In genomic region chr20:22575737-22576136, GRCh38 we compare ENCODE assay signal across 22 cellular contexts. TPM values are rescaled to one million over a fixed set of nuclear protein-coding genes. Genes with fewer than 3 reads are reported as not detected.
"Had no signal": no experiment of that assay in that cellular context is flagged by ENCODE, and none has a peak within 500 bp of the region (broad histone marks: within the 10 kb centered on the region; RNA-seq: fewer than 3 reads in every experiment).

No MANE protein-coding gene starts in this region.

- H3K27ac ChIP-seq: psoas muscle had no signal

- H3K27ac Mint-ChIP-seq: activated CD4-positive, alpha-beta T cell treated with anti-CD3 and anti-CD28 coated beads, Interleukin-2, amount 10 ng/mL, durations not matched to agents 24 days and 14 days; activated naive CD4-positive, alpha-beta T cell treated with anti-CD3 and anti-CD28 coated beads, Interleukin-2, amount 50 U/mL, for 24 hours; activated T-helper 2 cell treated with anti-CD3 and anti-CD28 coated beads, Interferon-gamma antibody, Interleukin-2, Interleukin-4, amounts not matched to agents 10 μg/mL and 5 μg/mL and 100 μg/mL, durations not matched to agents 14 hours and 24 hours and 36 hours; brain; effector memory CD8-positive, alpha-beta T cell; natural killer cell; T-cell had no signal

- H3K9me3 Mint-ChIP-seq: activated T-helper 2 cell treated with anti-CD3 and anti-CD28 coated beads, Interferon-gamma antibody, Interleukin-2, Interleukin-4, amounts not matched to agents 10 μg/mL and 5 μg/mL and 100 μg/mL, durations not matched to agents 14 hours and 24 hours and 36 hours; natural killer cell had no signal

- H3K4me3 Mint-ChIP-seq: activated CD4-positive, alpha-beta T cell treated with anti-CD3 and anti-CD28 coated beads, Interleukin-2, amount 10 ng/mL, durations not matched to agents 24 days and 14 days; activated naive CD4-positive, alpha-beta T cell treated with anti-CD3 and anti-CD28 coated beads, Interleukin-2, amount 50 U/mL, for 24 hours; brain; central memory CD8-positive, alpha-beta T cell; effector memory CD8-positive, alpha-beta T cell; natural killer cell; T-cell had no signal

- H3K36me3 Mint-ChIP-seq: brain, natural killer cell, T-cell had no signal

- H3K4me1 ChIP-seq: psoas muscle had no signal

- H3K4me3 ChIP-seq: psoas muscle had no signal

- DNase-seq: activated CD4-positive, alpha-beta T cell treated with anti-CD3 and anti-CD28 coated beads, Interleukin-2, amount 10 ng/mL, durations not matched to agents 24 days and 14 days; activated CD8-positive, alpha-beta memory T cell treated with anti-CD3 and anti-CD28 coated beads for 24 hours; activated T-cell treated with anti-CD3 and anti-CD28 coated beads for 4 hours; effector memory CD8-positive, alpha-beta T cell; erythroblast; hippocampal formation; kidney glomerular epithelial cell; natural killer cell; nucleus accumbens; psoas muscle; stimulated activated CD4-positive, alpha-beta T cell treated with anti-CD3 and anti-CD28 coated beads, Interleukin-2, amount 100 ng/mL, for 24 hours; stimulated activated naive CD4-positive, alpha-beta T cell; T-cell had no signal

- ATAC-seq: effector memory CD8-positive, alpha-beta T cell; natural killer cell; psoas muscle; sciatic nerve; T-cell had no signal

- H3K9me3 ChIP-seq: psoas muscle had no signal

- H3K4me1 Mint-ChIP-seq: activated CD4-positive, alpha-beta T cell treated with anti-CD3 and anti-CD28 coated beads, Interleukin-2, amount 10 ng/mL, durations not matched to agents 24 days and 14 days; activated naive CD4-positive, alpha-beta T cell treated with anti-CD3 and anti-CD28 coated beads, Interleukin-2, amount 50 U/mL, for 24 hours; central memory CD8-positive, alpha-beta T cell; natural killer cell had no signal

RNA-seq across cellular contexts. Expression of gene FOXA2, which starts 8.6 kb away (rescaled TPM):
- total RNA-seq: activated CD4-positive, alpha-beta T cell treated with anti-CD3 and anti-CD28 coated beads, Interleukin-2, amount 10 ng/mL, durations not matched to agents 24 days and 14 days; activated T-helper 2 cell treated with anti-CD3 and anti-CD28 coated beads, Interferon-gamma antibody, Interleukin-2, Interleukin-4, amounts not matched to agents 10 μg/mL and 5 μg/mL and 100 μg/mL, durations not matched to agents 14 hours and 24 hours and 36 hours; lung microvascular endothelial cell; mononuclear cell; natural killer cell; psoas muscle; sciatic nerve; temporal lobe; urinary bladder had no signal
- polyA plus RNA-seq: urinary bladder had no signal
